28 cellular contexts compared by ENCODE assay signal in genomic region chr3:50455133-50455532, GRCh38. TPM values are rescaled to one million over a fixed set of nuclear protein-coding genes. Genes with fewer than 3 reads are reported as not detected.
"Had no signal": no experiment of that assay in that cellular context is flagged by ENCODE, and none has a peak within 500 bp of the region (broad histone marks: within the 10 kb centered on the region; RNA-seq: fewer than 3 reads in every experiment).

No MANE protein-coding gene starts in this region.

- H3K27ac ChIP-seq: ascending aorta, brain microvascular endothelial cell, heart left ventricle, ovary, prostate gland, sigmoid colon, stomach, thyroid gland had no signal

- H3K36me3 ChIP-seq: ascending aorta, brain microvascular endothelial cell, heart left ventricle, ovary, prostate gland, sigmoid colon, stomach, thyroid gland had no signal

- H3K36me3 Mint-ChIP-seq: activated CD4-positive, alpha-beta memory T cell treated with anti-CD3 and anti-CD28 coated beads for 36 hours; naive thymus-derived CD8-positive, alpha-beta T cell; stimulated activated memory B cell treated with anti-CD40 and anti-IgM and Interleukin-4, amounts not matched to agents 10 μg/mL and 1 μg/mL and 100 μg/mL, for 72 hours had no signal

- H3K27me3 ChIP-seq: ascending aorta, brain microvascular endothelial cell, heart left ventricle, ovary, sigmoid colon, stomach, thyroid gland had no signal

- H3K9me3 Mint-ChIP-seq: activated CD4-positive, alpha-beta memory T cell treated with anti-CD3 and anti-CD28 coated beads for 36 hours; effector memory CD8-positive, alpha-beta T cell; naive thymus-derived CD8-positive, alpha-beta T cell; stimulated activated memory B cell treated with anti-CD40 and anti-IgM and Interleukin-4, amounts not matched to agents 10 μg/mL and 1 μg/mL and 100 μg/mL, for 72 hours; T-helper 2 cell treated with Interferon-gamma antibody and Interleukin-4, amounts not matched to agents 5 μg/mL and 100 μg/mL, for 36 hours had no signal

- H3K27me3 Mint-ChIP-seq: activated CD4-positive, alpha-beta memory T cell treated with anti-CD3 and anti-CD28 coated beads for 36 hours; effector memory CD8-positive, alpha-beta T cell; naive thymus-derived CD8-positive, alpha-beta T cell had no signal

- H3K4me3 Mint-ChIP-seq: activated CD4-positive, alpha-beta memory T cell treated with anti-CD3 and anti-CD28 coated beads for 36 hours; effector memory CD8-positive, alpha-beta T cell; naive thymus-derived CD8-positive, alpha-beta T cell; stimulated activated memory B cell treated with anti-CD40 and anti-IgM and Interleukin-4, amounts not matched to agents 10 μg/mL and 1 μg/mL and 100 μg/mL, for 72 hours; T-helper 2 cell treated with Interferon-gamma antibody and Interleukin-4, amounts not matched to agents 5 μg/mL and 100 μg/mL, for 36 hours had no signal

- H3K9me3 ChIP-seq: ascending aorta, heart left ventricle, ovary, prostate gland, sigmoid colon, stomach, thyroid gland had no signal

- H3K4me3 ChIP-seq: ascending aorta, heart left ventricle, ovary, prostate gland, sigmoid colon, stomach, thyroid gland had no signal

- H3K4me1 Mint-ChIP-seq: stimulated activated memory B cell treated with anti-CD40 and anti-IgM and Interleukin-4, amounts not matched to agents 10 μg/mL and 1 μg/mL and 100 μg/mL, for 72 hours had no signal

- H3K27ac Mint-ChIP-seq: activated CD4-positive, alpha-beta memory T cell treated with anti-CD3 and anti-CD28 coated beads for 36 hours; stimulated activated memory B cell treated with anti-CD40 and anti-IgM and Interleukin-4, amounts not matched to agents 10 μg/mL and 1 μg/mL and 100 μg/mL, for 72 hours; T-helper 2 cell treated with Interferon-gamma antibody and Interleukin-4, amounts not matched to agents 5 μg/mL and 100 μg/mL, for 36 hours had no signal

- H3K4me1 ChIP-seq: heart left ventricle had no signal

- DNase-seq: activated CD4-positive, alpha-beta memory T cell treated with anti-CD3 and anti-CD28 coated beads for 36 hours; activated CD4-positive, alpha-beta T cell treated with anti-CD3 and anti-CD28 coated beads for 48 hours; activated CD8-positive, alpha-beta memory T cell treated with anti-CD3 and anti-CD28 coated beads, Interleukin-2, amount 50 U/mL, for 4 hours; activated gamma-delta T cell; activated naive CD4-positive, alpha-beta T cell treated with anti-CD3 and anti-CD28 coated beads, Interleukin-2, amount 50 U/mL, for 16 hours; activated T-cell treated with anti-CD3 and anti-CD28 coated beads, Interleukin-2, amount 50 U/mL, for 1 hour; brain microvascular endothelial cell; cortex of kidney; effector memory CD8-positive, alpha-beta T cell; heart left ventricle; hypothalamus; midbrain; naive thymus-derived CD8-positive, alpha-beta T cell; ovary; sigmoid colon; small intestine; stimulated activated CD4-positive, alpha-beta T cell treated with anti-CD3 and anti-CD28 coated beads, Interleukin-4, amount 100 ng/mL, for 4 hours; stimulated activated CD8-positive, alpha-beta memory T cell treated with anti-CD3 and anti-CD28 coated beads, Interleukin-4, amount 100 ng/mL, for 48 hours; stomach; T-helper 1 cell; thyroid gland had no signal

RNA-seq across cellular contexts. Expression of gene CACNA2D2, which starts 48.3 kb away (rescaled TPM):
- total RNA-seq: endothelial cell of umbilical vein, fibroblast of lung, fibroblast of villous mesenchyme had no signal
